In the genomic region with DNA sequence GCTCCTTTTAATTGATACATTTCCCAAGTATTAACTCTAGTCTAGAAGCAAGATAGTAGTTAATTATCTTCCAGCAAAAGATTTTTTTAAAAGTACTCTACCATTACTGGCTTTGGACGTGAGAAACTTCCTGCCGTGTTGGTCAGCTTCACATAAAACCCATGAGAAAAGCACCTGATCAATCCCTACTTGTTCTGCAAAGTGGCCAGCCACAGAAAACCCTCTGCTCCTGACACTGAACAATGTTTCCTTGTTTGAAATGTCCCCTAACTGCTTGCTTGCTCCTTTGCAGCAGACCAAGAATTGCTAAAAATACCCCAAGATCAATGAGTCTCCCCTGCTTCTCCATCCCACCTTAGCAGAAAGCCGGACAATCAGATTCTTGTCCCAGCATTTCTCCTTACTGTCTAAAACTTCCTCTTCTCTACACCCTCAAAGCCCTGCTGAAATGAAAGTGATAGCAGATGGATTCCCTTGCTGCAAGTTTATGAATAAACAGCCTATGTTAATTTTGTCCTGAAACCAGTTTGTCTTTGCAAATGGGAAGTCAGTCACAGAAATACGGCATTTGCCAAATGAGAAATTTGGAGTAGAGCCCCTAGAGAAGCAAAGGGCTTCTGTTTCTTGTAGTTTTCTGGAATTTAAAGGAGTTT, we compare ENCODE assay signal across 14 cellular contexts.
DNase-seq lines count a peak whose midpoint lies in the region; ATAC-seq, FAIRE-seq and TF ChIP-seq lines count a peak whose summit lies in the region.
"Had no signal": no experiment of that assay in that cellular context is flagged by ENCODE, and none has a peak within 500 bp of the region (broad histone marks: within the 10 kb centered on the region; RNA-seq: fewer than 3 reads in every experiment).

No MANE protein-coding gene starts in this region.

- SMC1A ChIA-PET in GM12878 (lab: Charles Lee; ENCODE audit: uncharacterized antibody, unreplicated experiment), result interaction anchor here (1.5 kb wide), 1 partner anchor 9 kb away, joined by 4 read pairs; no protein-coding TSS in a partner anchor

- H2AFZ ChIP-seq in GM12878 (ENCODE audit: control insufficient read depth, low read depth, low read length), result peak overlapping the region; percentile 44

- CTCF ChIA-PET in A673 (lab: Charles Lee), result no interaction called here
- CTCF ChIA-PET in GM12878 (lab: Yijun Ruan, JAX), result interaction anchor here (0.9 to 1.8 kb wide), 2 partner anchors 32 to 54 kb away, joined by 3 to 5 read pairs; no protein-coding TSS in a partner anchor

- no peak for TF ChIP-seq EP300 in GM12878 (IDR thresholded peaks at IDR 0.05; ENCODE audit: borderline replicate concordance in 1 of 2, control insufficient read depth in 1 of 2, low read depth in 2 of 2, low read length in 2 of 2)

- H3K27me3 ChIP-seq in A673 (replicated peaks; ENCODE audit: insufficient read depth, low read depth, low read length, poor library complexity) (no peaks in the 10 kb centered on the region), GM12878 (replicated peaks in 1 of 2; ENCODE audit: control insufficient read depth in 2 of 2, insufficient read depth in 2 of 2, low read length in 1 of 2) (no peaks in the 10 kb centered on the region)

- no peaks in the 10 kb centered on the region for H4K20me1 ChIP-seq in GM12878 (ENCODE audit: control insufficient read depth, insufficient read depth)

- TF ChIP-seq POLR2A in GM12878 (IDR thresholded peaks at IDR 0.05; ENCODE audit: low read depth, low read length), result no peak

- TF ChIP-seq RAD21 in GM12878 (IDR thresholded peaks at IDR 0.05; ENCODE audit: insufficient read depth, low read depth, low read length), result no peak

- BruUV-seq in A673 (replicated peaks; lab: Mats Ljungman, UMichigan) (no TSS peak), GM12878 (replicated peaks; lab: Mats Ljungman, UMichigan) (no TSS peak)

- H3K36me3 ChIP-seq in A673 (ENCODE audit: insufficient read depth, low read length, poor library complexity, severe bottlenecking) (no peaks in the 10 kb centered on the region), GM12878 (ENCODE audit: control insufficient read depth in 2 of 2, insufficient read depth in 2 of 2, low read length in 1 of 2) (no peaks in the 10 kb centered on the region)
- H3K36me3 ChIP-seq: WERI-Rb-1 had no signal

- RAD21 ChIA-PET in GM12878 (lab: Charles Lee; ENCODE audit: unreplicated experiment), result interaction anchor here (0.6 kb wide), 1 partner anchor 129 kb away, joined by 3 read pairs; no protein-coding TSS in a partner anchor

- H3K27ac ChIP-seq in A673 (ENCODE audit: low read depth, low read length, poor library complexity, severe bottlenecking) (peak overlapping the region; percentile 15), GM12878 (ENCODE audit: control insufficient read depth, insufficient read depth) (no peak overlapping the region)
- H3K27ac ChIP-seq: WERI-Rb-1 had no signal

- TF ChIP-seq CTCF in A673 (conservative IDR thresholded peaks at IDR 0.05; ENCODE audit: low read depth, low read length) (no peak), GM12878 (IDR thresholded peaks at IDR 0.05 in 2 of 3, conservative IDR thresholded peaks at IDR 0.05 in 1 of 3; ENCODE audit: control insufficient read depth in 2 of 3, extremely low read depth in 1 of 3, insufficient read depth in 1 of 3, low read depth in 3 of 3, low read length in 3 of 3) (no peak)

- H3K4me2 ChIP-seq in GM12878 (ENCODE audit: control insufficient read depth, insufficient read depth), result peak overlapping the region; percentile 14; the same call in 1 of the 2 replicates

- in situ Hi-C loops in GM12878 (cut with MboI), result no loop called here

- DNase-seq in A673 (ENCODE audit: low spot score), result no peak
- no peak for DNase-seq in GM12878 (ENCODE audit: low read depth, low spot score)
- DNase-seq in AG08395 (ENCODE audit: low spot score), result no peak
- no peak for DNase-seq in SIG-M5 (lab: John Stamatoyannopoulos, UW)
- DNase-seq in germinal center (ENCODE audit: low spot score), result no peak
- DNase-seq in GOT3 (lab: John Stamatoyannopoulos, UW), result no peak
- DNase-seq: anterior cingulate cortex, DND-41, NCI-H1105, SHP77, WERI-Rb-1 had no signal

- no peak for FAIRE-seq in GM12878 (lab: Jason Lieb, UNC)

- peaks cover 42% of the 10 kb centered on the region for H3K4me1 ChIP-seq in A673 (ENCODE audit: insufficient read depth, low read length, poor library complexity, severe bottlenecking)
- H3K4me1 ChIP-seq in GM12878 (ENCODE audit: control insufficient read depth, insufficient read depth, low read length), result no peaks in the 10 kb centered on the region; the same call in 1 of the 2 replicates

- POLR2A ChIA-PET in A673 (lab: Charles Lee; ENCODE audit: low non-redundant PET), result no interaction called here
- POLR2A ChIA-PET in GM12878 (lab: Charles Lee), result no interaction called here

- intact Hi-C loops in A673 (cut with micrococcal nuclease; ENCODE audit: unreplicated experiment) (no loop called here), GM12878 (cut with micrococcal nuclease; ENCODE audit: unreplicated experiment) (no loop called here)

- H3K9ac ChIP-seq in GM12878 (ENCODE audit: control insufficient read depth, insufficient read depth, low read length), result no peak overlapping the region

- peak; percentile 61 for ATAC-seq in GM19351 (IDR thresholded peaks at IDR 0.05; ENCODE audit: unreplicated experiment)
- ATAC-seq in HG02938 (IDR thresholded peaks at IDR 0.05; ENCODE audit: unreplicated experiment), result peak; percentile 73
- no peak for ATAC-seq in GM12878
- ATAC-seq: left lobe of liver had no signal

- H3K9me3 ChIP-seq in A673 (ENCODE audit: low read depth, low read length, poor library complexity, severe bottlenecking), result no peaks in the 10 kb centered on the region
- no peaks in the 10 kb centered on the region; the same call in 2 of the 3 replicates for H3K9me3 ChIP-seq in GM12878 (replicated peaks; ENCODE audit: control insufficient read depth, insufficient read depth, low read length)

- no peaks in the 10 kb centered on the region for H3K79me2 ChIP-seq in GM12878 (ENCODE audit: control insufficient read depth, insufficient read depth, low read length)

- H3K4me3 ChIP-seq in A673 (ENCODE audit: low read depth, low read length, poor library complexity, severe bottlenecking) (no peak overlapping the region), GM12878 (no peak overlapping the region)

- 12% methylated on average over 4 of the region's 4 CpGs for WGBS in GM12878 (ENCODE audit: insufficient coverage, insufficient replicate concordance, low lambda C conversion rate, missing lambda C conversion rate)

TF ChIP-seq in GM12878, 131 proteins besides CTCF, POLR2A, EP300 and RAD21 (continues in another document):
- TF ChIP-seq HDAC6 (IDR thresholded peaks at IDR 0.05; ENCODE audit: unreplicated experiment) (no peak), TARDBP (IDR thresholded peaks at IDR 0.05; ENCODE audit: borderline replicate concordance) (no peak), HDAC2 (IDR thresholded peaks at IDR 0.05) (no peak), ZNF207 (IDR thresholded peaks at IDR 0.05; ENCODE audit: borderline replicate concordance) (no peak), PML (IDR thresholded peaks at IDR 0.05; ENCODE audit: low read length) (no peak), SIX5 (IDR thresholded peaks at IDR 0.05; ENCODE audit: low read depth, low read length, severe bottlenecking) (no peak), POU2F2 (IDR thresholded peaks at IDR 0.05; ENCODE audit: borderline replicate concordance, low read depth, low read length) (no peak), ESRRA (IDR thresholded peaks at IDR 0.05; ENCODE audit: low read length) (no peak), CREB1 (IDR thresholded peaks at IDR 0.05; ENCODE audit: low read depth) (no peak), TCF12 (IDR thresholded peaks at IDR 0.05; ENCODE audit: low read depth, low read length) (no peak)
- TF ChIP-seq, protein P1, sequence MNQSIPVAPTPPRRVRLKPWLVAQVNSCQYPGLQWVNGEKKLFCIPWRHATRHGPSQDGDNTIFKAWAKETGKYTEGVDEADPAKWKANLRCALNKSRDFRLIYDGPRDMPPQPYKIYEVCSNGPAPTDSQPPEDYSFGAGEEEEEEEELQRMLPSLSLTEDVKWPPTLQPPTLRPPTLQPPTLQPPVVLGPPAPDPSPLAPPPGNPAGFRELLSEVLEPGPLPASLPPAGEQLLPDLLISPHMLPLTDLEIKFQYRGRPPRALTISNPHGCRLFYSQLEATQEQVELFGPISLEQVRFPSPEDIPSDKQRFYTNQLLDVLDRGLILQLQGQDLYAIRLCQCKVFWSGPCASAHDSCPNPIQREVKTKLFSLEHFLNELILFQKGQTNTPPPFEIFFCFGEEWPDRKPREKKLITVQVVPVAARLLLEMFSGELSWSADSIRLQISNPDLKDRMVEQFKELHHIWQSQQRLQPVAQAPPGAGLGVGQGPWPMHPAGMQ (IDR thresholded peaks at IDR 0.05; ENCODE audit: borderline replicate concordance), result no peak
- TF ChIP-seq, protein P2, sequence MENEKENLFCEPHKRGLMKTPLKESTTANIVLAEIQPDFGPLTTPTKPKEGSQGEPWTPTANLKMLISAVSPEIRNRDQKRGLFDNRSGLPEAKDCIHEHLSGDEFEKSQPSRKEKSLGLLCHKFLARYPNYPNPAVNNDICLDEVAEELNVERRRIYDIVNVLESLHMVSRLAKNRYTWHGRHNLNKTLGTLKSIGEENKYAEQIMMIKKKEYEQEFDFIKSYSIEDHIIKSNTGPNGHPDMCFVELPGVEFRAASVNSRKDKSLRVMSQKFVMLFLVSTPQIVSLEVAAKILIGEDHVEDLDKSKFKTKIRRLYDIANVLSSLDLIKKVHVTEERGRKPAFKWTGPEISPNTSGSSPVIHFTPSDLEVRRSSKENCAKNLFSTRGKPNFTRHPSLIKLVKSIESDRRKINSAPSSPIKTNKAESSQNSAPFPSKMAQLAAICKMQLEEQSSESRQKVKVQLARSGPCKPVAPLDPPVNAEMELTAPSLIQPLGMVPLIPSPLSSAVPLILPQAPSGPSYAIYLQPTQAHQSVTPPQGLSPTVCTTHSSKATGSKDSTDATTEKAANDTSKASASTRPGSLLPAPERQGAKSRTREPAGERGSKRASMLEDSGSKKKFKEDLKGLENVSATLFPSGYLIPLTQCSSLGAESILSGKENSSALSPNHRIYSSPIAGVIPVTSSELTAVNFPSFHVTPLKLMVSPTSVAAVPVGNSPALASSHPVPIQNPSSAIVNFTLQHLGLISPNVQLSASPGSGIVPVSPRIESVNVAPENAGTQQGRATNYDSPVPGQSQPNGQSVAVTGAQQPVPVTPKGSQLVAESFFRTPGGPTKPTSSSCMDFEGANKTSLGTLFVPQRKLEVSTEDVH (IDR thresholded peaks at IDR 0.05; ENCODE audit: low read depth, partially characterized antibody), result no peak
- TF ChIP-seq, protein P3, sequence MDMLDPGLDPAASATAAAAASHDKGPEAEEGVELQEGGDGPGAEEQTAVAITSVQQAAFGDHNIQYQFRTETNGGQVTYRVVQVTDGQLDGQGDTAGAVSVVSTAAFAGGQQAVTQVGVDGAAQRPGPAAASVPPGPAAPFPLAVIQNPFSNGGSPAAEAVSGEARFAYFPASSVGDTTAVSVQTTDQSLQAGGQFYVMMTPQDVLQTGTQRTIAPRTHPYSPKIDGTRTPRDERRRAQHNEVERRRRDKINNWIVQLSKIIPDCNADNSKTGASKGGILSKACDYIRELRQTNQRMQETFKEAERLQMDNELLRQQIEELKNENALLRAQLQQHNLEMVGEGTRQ (IDR thresholded peaks at IDR 0.05; ENCODE audit: borderline replicate concordance, low read depth, low read length), result no peak
